12 cellular contexts compared by ENCODE assay signal in the genomic region with DNA sequence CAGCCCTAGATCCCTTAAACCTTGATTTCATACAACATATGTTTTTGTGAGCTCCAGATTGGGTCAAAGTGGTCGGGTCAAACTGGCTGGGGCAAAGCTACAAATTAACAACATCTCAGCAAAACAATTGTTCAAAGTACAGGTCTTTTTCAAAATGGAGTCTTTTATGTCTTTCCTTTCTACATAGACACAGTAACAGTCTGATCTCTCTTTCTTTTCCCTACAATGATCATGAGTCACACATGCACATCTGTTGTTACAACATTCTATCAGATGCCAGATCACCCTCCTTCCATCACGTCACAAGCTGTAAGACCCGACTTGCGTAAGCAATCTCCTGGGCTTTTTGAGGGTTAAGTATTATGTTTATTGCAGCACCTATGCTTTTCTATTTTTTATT. TPM values are rescaled to one million over a fixed set of nuclear protein-coding genes. Genes with fewer than 3 reads are reported as not detected.
DNase-seq lines count a peak whose midpoint lies in the region; ATAC-seq, FAIRE-seq and TF ChIP-seq lines count a peak whose summit lies in the region.
"Had no signal": no experiment of that assay in that cellular context is flagged by ENCODE, and none has a peak within 500 bp of the region (broad histone marks: within the 10 kb centered on the region; RNA-seq: fewer than 3 reads in every experiment).

No MANE protein-coding gene starts in this region.

- H3K27me3 ChIP-seq in astrocyte (ENCODE audit: insufficient read depth, low read length): no peaks in the 10 kb centered on the region

- peaks cover 29% of the 10 kb centered on the region for H3K4me1 Mint-ChIP-seq in astrocyte (ENCODE audit: low read depth, unreplicated experiment)
- peaks cover 7% of the 10 kb centered on the region for H3K4me1 Mint-ChIP-seq in activated T-helper 1 cell treated with anti-CD3 and anti-CD28 coated beads, Interleukin-12 subunit alpha, Interleukin-12 subunit beta, Interleukin-2, Interleukin-4 antibody, amounts not matched to agents 30 ng/mL and 10 ng/mL and 1 ng/mL, durations not matched to agents 14 hours and 24 hours and 36 hours (ENCODE audit: low read depth)
- no peaks in the 10 kb centered on the region for H3K4me1 Mint-ChIP-seq in activated naive CD4-positive, alpha-beta T cell treated with anti-CD3 and anti-CD28 coated beads, Interleukin-2, amount 10 ng/mL, durations not matched to agents 7 days and 5 days
- H3K4me1 Mint-ChIP-seq: activated B cell treated with CpG ODN at 0.5 μM for 24 hours had no signal

- CTCF ChIA-PET in activated naive CD4-positive, alpha-beta T cell treated with anti-CD3 and anti-CD28 coated beads, Interleukin-2, amount 10 ng/mL, durations not matched to agents 7 days and 5 days (lab: Charles Lee): no interaction called here

- peak overlapping the region; percentile 84 for H3K27ac Mint-ChIP-seq in astrocyte (ENCODE audit: unreplicated experiment)
- H3K27ac Mint-ChIP-seq in activated T-helper 1 cell treated with anti-CD3 and anti-CD28 coated beads, Interleukin-12 subunit alpha, Interleukin-12 subunit beta, Interleukin-2, Interleukin-4 antibody, amounts not matched to agents 30 ng/mL and 10 ng/mL and 1 ng/mL, durations not matched to agents 14 hours and 24 hours and 36 hours: no peak overlapping the region
- no peak overlapping the region for H3K27ac Mint-ChIP-seq in activated naive CD4-positive, alpha-beta T cell treated with anti-CD3 and anti-CD28 coated beads, Interleukin-2, amount 10 ng/mL, durations not matched to agents 7 days and 5 days
- H3K27ac Mint-ChIP-seq: activated B cell treated with CpG ODN at 0.5 μM for 24 hours; CD4-positive, alpha-beta T cell had no signal

- intact Hi-C loops in activated T-helper 1 cell treated with anti-CD3 and anti-CD28 coated beads, Interleukin-12 subunit alpha, Interleukin-12 subunit beta, Interleukin-2, Interleukin-4 antibody, amounts not matched to agents 30 ng/mL and 10 ng/mL and 1 ng/mL, durations not matched to agents 14 hours and 24 hours and 36 hours (cut with micrococcal nuclease): no loop called here

- FAIRE-seq in astrocyte (lab: Jason Lieb, UNC): no peak

- H3K27ac ChIP-seq in astrocyte (ENCODE audit: low read depth, low read length): no peak overlapping the region
- H3K27ac ChIP-seq: KMS-11 had no signal

- no peaks in the 10 kb centered on the region for H3K9me3 ChIP-seq in astrocyte (ENCODE audit: insufficient read depth, low read depth, low read length)

- no peak for TF ChIP-seq CTCF in astrocyte (IDR thresholded peaks at IDR 0.05; ENCODE audit: insufficient read depth, low read depth, low read length)

- no peaks in the 10 kb centered on the region for H3K79me2 ChIP-seq in astrocyte (ENCODE audit: insufficient read depth, low read length)

- H3K36me3 Mint-ChIP-seq in astrocyte (ENCODE audit: low read depth, unreplicated experiment): no peaks in the 10 kb centered on the region
- no peaks in the 10 kb centered on the region for H3K36me3 Mint-ChIP-seq in activated T-helper 1 cell treated with anti-CD3 and anti-CD28 coated beads, Interleukin-12 subunit alpha, Interleukin-12 subunit beta, Interleukin-2, Interleukin-4 antibody, amounts not matched to agents 30 ng/mL and 10 ng/mL and 1 ng/mL, durations not matched to agents 14 hours and 24 hours and 36 hours (ENCODE audit: low read depth)
- no peaks in the 10 kb centered on the region for H3K36me3 Mint-ChIP-seq in activated naive CD4-positive, alpha-beta T cell treated with anti-CD3 and anti-CD28 coated beads, Interleukin-2, amount 10 ng/mL, durations not matched to agents 7 days and 5 days

- H2AFZ ChIP-seq in astrocyte (ENCODE audit: low read depth, low read length): no peak overlapping the region

- no peak overlapping the region for H3K4me3 ChIP-seq in astrocyte (ENCODE audit: insufficient read depth, low read depth, low read length)

- peaks cover 22% of the 10 kb centered on the region for H3K4me1 ChIP-seq in astrocyte (ENCODE audit: insufficient read depth, low read length)

- ATAC-seq in GM21367 (IDR thresholded peaks at IDR 0.05; ENCODE audit: unreplicated experiment) (no peak), GM21390 (IDR thresholded peaks at IDR 0.05; ENCODE audit: unreplicated experiment) (no peak)

- H3K9ac ChIP-seq in astrocyte (ENCODE audit: low read length): no peak overlapping the region
- H3K9ac ChIP-seq: KMS-11 had no signal

- H3K36me3 ChIP-seq in astrocyte (ENCODE audit: insufficient read depth, low read length): no peaks in the 10 kb centered on the region

- peak; percentile 52 for DNase-seq in AG08396 (ENCODE audit: low spot score)
- DNase-seq in LHCN-M2 (ENCODE audit: low read depth): peak; percentile 96
- peak; percentile 89 for DNase-seq in astrocyte (ENCODE audit: low read depth)
- DNase-seq in islet precursor cell: peak; percentile 45
- no peak for DNase-seq in activated T-helper 1 cell treated with anti-CD3 and anti-CD28 coated beads, Interleukin-12 subunit alpha, Interleukin-12 subunit beta, Interleukin-2, Interleukin-4 antibody, amounts not matched to agents 30 ng/mL and 10 ng/mL and 1 ng/mL, durations not matched to agents 14 hours and 24 hours and 36 hours (ENCODE audit: low spot score)
- no peak for DNase-seq in activated naive CD4-positive, alpha-beta T cell treated with anti-CD3 and anti-CD28 coated beads, Interleukin-2, amount 10 ng/mL, durations not matched to agents 7 days and 5 days
- DNase-seq: activated B cell treated with CpG ODN at 0.5 μM for 24 hours; activated naive CD4-positive, alpha-beta T cell; CD4-positive, alpha-beta T cell had no signal

- no peak overlapping the region for H3K4me3 Mint-ChIP-seq in astrocyte (ENCODE audit: unreplicated experiment)
- no peak overlapping the region for H3K4me3 Mint-ChIP-seq in activated T-helper 1 cell treated with anti-CD3 and anti-CD28 coated beads, Interleukin-12 subunit alpha, Interleukin-12 subunit beta, Interleukin-2, Interleukin-4 antibody, amounts not matched to agents 30 ng/mL and 10 ng/mL and 1 ng/mL, durations not matched to agents 14 hours and 24 hours and 36 hours
- no peak overlapping the region for H3K4me3 Mint-ChIP-seq in activated naive CD4-positive, alpha-beta T cell treated with anti-CD3 and anti-CD28 coated beads, Interleukin-2, amount 10 ng/mL, durations not matched to agents 7 days and 5 days
- H3K4me3 Mint-ChIP-seq: activated B cell treated with CpG ODN at 0.5 μM for 24 hours; CD4-positive, alpha-beta T cell had no signal

- no peak overlapping the region for H3K4me2 ChIP-seq in astrocyte (ENCODE audit: low read length)
- H3K4me2 ChIP-seq: KMS-11 had no signal

- no peaks in the 10 kb centered on the region for H4K20me1 ChIP-seq in astrocyte (ENCODE audit: insufficient read depth, low read length)

- H3K9me3 Mint-ChIP-seq in astrocyte (ENCODE audit: unreplicated experiment): peaks cover 1% of the 10 kb centered on the region
- H3K9me3 Mint-ChIP-seq in activated T-helper 1 cell treated with anti-CD3 and anti-CD28 coated beads, Interleukin-12 subunit alpha, Interleukin-12 subunit beta, Interleukin-2, Interleukin-4 antibody, amounts not matched to agents 30 ng/mL and 10 ng/mL and 1 ng/mL, durations not matched to agents 14 hours and 24 hours and 36 hours: no peaks in the 10 kb centered on the region
- H3K9me3 Mint-ChIP-seq in activated naive CD4-positive, alpha-beta T cell treated with anti-CD3 and anti-CD28 coated beads, Interleukin-2, amount 10 ng/mL, durations not matched to agents 7 days and 5 days: no peaks in the 10 kb centered on the region
- H3K9me3 Mint-ChIP-seq: activated B cell treated with CpG ODN at 0.5 μM for 24 hours; CD4-positive, alpha-beta T cell had no signal

- H3K27me3 Mint-ChIP-seq in astrocyte (ENCODE audit: low read depth, unreplicated experiment): no peaks in the 10 kb centered on the region
- H3K27me3 Mint-ChIP-seq in activated T-helper 1 cell treated with anti-CD3 and anti-CD28 coated beads, Interleukin-12 subunit alpha, Interleukin-12 subunit beta, Interleukin-2, Interleukin-4 antibody, amounts not matched to agents 30 ng/mL and 10 ng/mL and 1 ng/mL, durations not matched to agents 14 hours and 24 hours and 36 hours (ENCODE audit: insufficient read depth): peaks cover 10% of the 10 kb centered on the region
- H3K27me3 Mint-ChIP-seq in activated naive CD4-positive, alpha-beta T cell treated with anti-CD3 and anti-CD28 coated beads, Interleukin-2, amount 10 ng/mL, durations not matched to agents 7 days and 5 days: peaks cover 23% of the 10 kb centered on the region

RNA-seq across cellular contexts. Expression of gene RHOB, which starts 55.1 kb away (rescaled TPM):
- 92.2 and 129 TPM in 2 replicates for total RNA-seq in LHCN-M2 (2014; rRNA removed)
- 96.1 TPM for polyA plus RNA-seq in LHCN-M2 (2012)
- total RNA-seq in astrocyte: 161 and 173 TPM in 2 replicates
- total RNA-seq in activated T-helper 1 cell treated with anti-CD3 and anti-CD28 coated beads, Interleukin-12 subunit alpha, Interleukin-12 subunit beta, Interleukin-2, Interleukin-4 antibody, amounts not matched to agents 30 ng/mL and 10 ng/mL and 1 ng/mL, durations not matched to agents 14 hours and 24 hours and 36 hours: 27.6 and 29.6 TPM in 2 replicates

Comparison
In these comparisons a context has a peak if more than half of its experiments do, and no peak if none do; other contexts are left out.
1. DNase-seq: peak in AG08396 (single experiment), LHCN-M2 (single experiment), astrocyte (single experiment) and islet precursor cell (single experiment); none in activated T-helper 1 cell treated with anti-CD3 and anti-CD28 coated beads, Interleukin-12 subunit alpha, Interleukin-12 subunit beta, Interleukin-2, Interleukin-4 antibody, amounts not matched to agents 30 ng/mL and 10 ng/mL and 1 ng/mL, durations not matched to agents 14 hours and 24 hours and 36 hours (single experiment) and activated naive CD4-positive, alpha-beta T cell treated with anti-CD3 and anti-CD28 coated beads, Interleukin-2, amount 10 ng/mL, durations not matched to agents 7 days and 5 days (single experiment).